In the genomic region with DNA sequence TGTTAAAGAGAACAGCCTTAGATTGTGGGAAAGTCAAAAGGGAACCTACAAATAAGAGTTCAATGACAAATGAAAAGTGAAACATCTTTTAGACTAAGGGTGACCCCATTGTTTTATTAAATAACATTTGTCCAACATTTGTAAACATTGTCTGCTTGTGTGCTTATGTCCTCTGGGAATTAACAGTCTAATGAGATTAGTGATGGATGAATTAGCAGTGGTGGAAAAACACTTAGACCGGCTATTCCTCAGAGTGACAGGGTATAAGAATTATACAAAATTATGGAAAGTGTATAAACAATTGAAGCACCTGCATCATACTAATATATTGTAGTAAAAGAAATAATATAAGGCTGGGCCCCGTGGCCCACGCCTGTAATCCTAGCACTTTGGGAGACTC, we compare ENCODE assay signal across 2 cellular contexts.
A peak's percentile ranks its signal among the peaks of the same experiment; 100 is the strongest.
TF ChIP-seq lines count a peak whose summit lies in the region.

No MANE protein-coding gene starts in this region.

TF ChIP-seq in HEK293, 187 proteins besides CTCF, POLR2A, EP300 and RAD21:
- TF ChIP-seq ZNF544 (tag by site-specific recombination; IDR thresholded peaks at IDR 0.05) (no peak), PRDM1 (tag by site-specific recombination; IDR thresholded peaks at IDR 0.05) (peak; percentile 39; the same call in 1 of the 2 replicates), ZSCAN23 (tag by site-specific recombination; IDR thresholded peaks at IDR 0.05) (no peak)
- TF ChIP-seq, protein P1, sequence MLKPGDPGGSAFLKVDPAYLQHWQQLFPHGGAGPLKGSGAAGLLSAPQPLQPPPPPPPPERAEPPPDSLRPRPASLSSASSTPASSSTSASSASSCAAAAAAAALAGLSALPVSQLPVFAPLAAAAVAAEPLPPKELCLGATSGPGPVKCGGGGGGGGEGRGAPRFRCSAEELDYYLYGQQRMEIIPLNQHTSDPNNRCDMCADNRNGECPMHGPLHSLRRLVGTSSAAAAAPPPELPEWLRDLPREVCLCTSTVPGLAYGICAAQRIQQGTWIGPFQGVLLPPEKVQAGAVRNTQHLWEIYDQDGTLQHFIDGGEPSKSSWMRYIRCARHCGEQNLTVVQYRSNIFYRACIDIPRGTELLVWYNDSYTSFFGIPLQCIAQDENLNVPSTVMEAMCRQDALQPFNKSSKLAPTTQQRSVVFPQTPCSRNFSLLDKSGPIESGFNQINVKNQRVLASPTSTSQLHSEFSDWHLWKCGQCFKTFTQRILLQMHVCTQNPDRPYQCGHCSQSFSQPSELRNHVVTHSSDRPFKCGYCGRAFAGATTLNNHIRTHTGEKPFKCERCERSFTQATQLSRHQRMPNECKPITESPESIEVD (tag by site-specific recombination; IDR thresholded peaks at IDR 0.05): peak; percentile 77

TF ChIP-seq in H1, 55 proteins besides CTCF, POLR2A, EP300 and RAD21:
- TF ChIP-seq TEAD4 (IDR thresholded peaks at IDR 0.05; ENCODE audit: low read depth, low read length) (no peak), JUND (IDR thresholded peaks at IDR 0.05; ENCODE audit: low read length) (no peak), BCL11A (IDR thresholded peaks at IDR 0.05; ENCODE audit: low read depth in 2 of 2, low read length in 2 of 2) (no peak), CREB1 (IDR thresholded peaks at IDR 0.05) (no peak), KDM1A (IDR thresholded peaks at IDR 0.05; ENCODE audit: borderline replicate concordance, low read length) (no peak), RBBP5 (IDR thresholded peaks at IDR 0.05; ENCODE audit: borderline replicate concordance, low read depth, low read length) (no peak), CEBPB (IDR thresholded peaks at IDR 0.05; ENCODE audit: low read depth, low read length) (no peak), EZH2 (IDR thresholded peaks at IDR 0.05; ENCODE audit: low read depth, low read length, severe bottlenecking) (no peak), KDM5A (IDR thresholded peaks at IDR 0.05; ENCODE audit: low read length) (no peak), HDAC2 (IDR thresholded peaks at IDR 0.05; ENCODE audit: borderline replicate concordance in 1 of 2, low read depth in 2 of 2, low read length in 2 of 2) (no peak), KDM4A (IDR thresholded peaks at IDR 0.05; ENCODE audit: low read depth, low read length, severe bottlenecking) (no peak), TAF1 (IDR thresholded peaks at IDR 0.05; ENCODE audit: low read depth, low read length) (no peak), ASH2L (IDR thresholded peaks at IDR 0.05; ENCODE audit: low read length) (no peak)
- TF ChIP-seq, protein P2, sequence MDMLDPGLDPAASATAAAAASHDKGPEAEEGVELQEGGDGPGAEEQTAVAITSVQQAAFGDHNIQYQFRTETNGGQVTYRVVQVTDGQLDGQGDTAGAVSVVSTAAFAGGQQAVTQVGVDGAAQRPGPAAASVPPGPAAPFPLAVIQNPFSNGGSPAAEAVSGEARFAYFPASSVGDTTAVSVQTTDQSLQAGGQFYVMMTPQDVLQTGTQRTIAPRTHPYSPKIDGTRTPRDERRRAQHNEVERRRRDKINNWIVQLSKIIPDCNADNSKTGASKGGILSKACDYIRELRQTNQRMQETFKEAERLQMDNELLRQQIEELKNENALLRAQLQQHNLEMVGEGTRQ (IDR thresholded peaks at IDR 0.05; ENCODE audit: low read length): no peak
- TF ChIP-seq, protein P3, sequence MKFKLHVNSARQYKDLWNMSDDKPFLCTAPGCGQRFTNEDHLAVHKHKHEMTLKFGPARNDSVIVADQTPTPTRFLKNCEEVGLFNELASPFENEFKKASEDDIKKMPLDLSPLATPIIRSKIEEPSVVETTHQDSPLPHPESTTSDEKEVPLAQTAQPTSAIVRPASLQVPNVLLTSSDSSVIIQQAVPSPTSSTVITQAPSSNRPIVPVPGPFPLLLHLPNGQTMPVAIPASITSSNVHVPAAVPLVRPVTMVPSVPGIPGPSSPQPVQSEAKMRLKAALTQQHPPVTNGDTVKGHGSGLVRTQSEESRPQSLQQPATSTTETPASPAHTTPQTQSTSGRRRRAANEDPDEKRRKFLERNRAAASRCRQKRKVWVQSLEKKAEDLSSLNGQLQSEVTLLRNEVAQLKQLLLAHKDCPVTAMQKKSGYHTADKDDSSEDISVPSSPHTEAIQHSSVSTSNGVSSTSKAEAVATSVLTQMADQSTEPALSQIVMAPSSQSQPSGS (IDR thresholded peaks at IDR 0.05; ENCODE audit: low read length): no peak
- TF ChIP-seq, protein P4, sequence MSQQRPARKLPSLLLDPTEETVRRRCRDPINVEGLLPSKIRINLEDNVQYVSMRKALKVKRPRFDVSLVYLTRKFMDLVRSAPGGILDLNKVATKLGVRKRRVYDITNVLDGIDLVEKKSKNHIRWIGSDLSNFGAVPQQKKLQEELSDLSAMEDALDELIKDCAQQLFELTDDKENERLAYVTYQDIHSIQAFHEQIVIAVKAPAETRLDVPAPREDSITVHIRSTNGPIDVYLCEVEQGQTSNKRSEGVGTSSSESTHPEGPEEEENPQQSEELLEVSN (IDR thresholded peaks at IDR 0.05): no peak
